ENCODE assay signal across 20 cellular contexts in genomic region chr15:92155941-92156340, GRCh38.
"Had no signal": no experiment of that assay in that cellular context is flagged by ENCODE, and none has a peak within 500 bp of the region (broad histone marks: within the 10 kb centered on the region; RNA-seq: fewer than 3 reads in every experiment).

No MANE protein-coding gene starts in this region.

- DNase-seq: activated CD4-positive, alpha-beta T cell treated with anti-CD3 and anti-CD28 coated beads for 4 hours; activated CD8-positive, alpha-beta T cell treated with anti-CD3 and anti-CD28 coated beads for 36 hours; activated gamma-delta T cell; activated naive CD4-positive, alpha-beta T cell treated with anti-CD3 and anti-CD28 coated beads for 36 hours; activated naive CD8-positive, alpha-beta T cell treated with anti-CD3 and anti-CD28 coated beads for 36 hours; activated T-cell treated with anti-CD3 and anti-CD28 coated beads for 4 hours; activated T-cell treated with anti-CD3 and anti-CD28 coated beads, Interleukin-2, amount 50 U/mL, for 48 hours; brain microvascular endothelial cell; cerebellar nuclear complex; MG63; MV-4-11; NCI-H1092 treated with DMSO at 0.1 percent for 48 hours; NCI-H1417 treated with DMSO at 0.1 percent for 48 hours; NCI-H187; NCI-H2081 treated with DMSO at 0.1 percent for 48 hours; NCI-H2171 treated with DMSO at 0.1 percent for 48 hours; NCI-H510A treated with DMSO at 0.1 percent for 48 hours; PC-3; SHP77 treated with DMSO at 0.1 percent for 48 hours had no signal

- H3K36me3 ChIP-seq: brain microvascular endothelial cell had no signal

- H3K27ac ChIP-seq: brain microvascular endothelial cell, KMS-11 had no signal

- H3K4me3 ChIP-seq: MG63 had no signal

- H3K27me3 ChIP-seq: brain microvascular endothelial cell, MG63 had no signal

- H3K9me3 ChIP-seq: MG63 had no signal

- H3K9ac ChIP-seq: KMS-11 had no signal

- H3K4me2 ChIP-seq: KMS-11 had no signal
